ENCODE assay signal across 18 cellular contexts in the genomic region with DNA sequence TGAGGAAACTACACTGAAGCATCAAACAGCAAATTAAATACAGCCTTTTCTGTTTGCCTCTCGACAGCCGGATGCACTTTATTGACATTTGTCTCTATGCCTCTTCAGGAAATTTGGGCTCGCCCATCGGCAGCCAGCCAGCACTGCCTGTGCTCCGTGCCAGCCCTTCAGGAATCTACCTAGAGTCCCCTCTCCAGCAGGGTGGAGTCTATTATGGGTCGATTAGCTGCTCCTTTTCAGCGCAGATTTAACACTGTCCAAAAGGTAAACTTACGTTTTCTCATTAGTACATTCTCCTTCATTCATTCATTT.
DNase-seq lines count a peak whose midpoint lies in the region; ATAC-seq and TF ChIP-seq lines count a peak whose summit lies in the region.
"Had no signal": no experiment of that assay in that cellular context is flagged by ENCODE, and none has a peak within 500 bp of the region (broad histone marks: within the 10 kb centered on the region; RNA-seq: fewer than 3 reads in every experiment).

No MANE protein-coding gene starts in this region.

- H3K36me3 Mint-ChIP-seq in type B pancreatic cell = no peaks in the 10 kb centered on the region
- H3K36me3 Mint-ChIP-seq: stimulated activated naive B cell treated with anti-CD40 and anti-IgM and Interleukin-4, amounts not matched to agents 10 μg/mL and 1 μg/mL and 100 μg/mL, for 72 hours had no signal

- no peak overlapping the region for H3K27ac Mint-ChIP-seq in type B pancreatic cell
- H3K27ac Mint-ChIP-seq: activated CD8-positive, alpha-beta T cell treated with anti-CD3 and anti-CD28 coated beads, Interleukin-2, amount 10 ng/mL, durations not matched to agents 7 days and 5 days; activated T-helper 2 cell treated with anti-CD3 and anti-CD28 coated beads, Interferon-gamma antibody, Interleukin-2, Interleukin-4, amounts not matched to agents 10 μg/mL and 5 μg/mL and 100 μg/mL, durations not matched to agents 14 hours and 24 hours and 36 hours; IgD-negative memory B cell; stimulated activated naive B cell treated with anti-CD40 and anti-IgM and Interleukin-4, amounts not matched to agents 10 μg/mL and 1 μg/mL and 100 μg/mL, for 72 hours had no signal

- no peak overlapping the region for H3K4me3 Mint-ChIP-seq in type B pancreatic cell
- H3K4me3 Mint-ChIP-seq: activated CD8-positive, alpha-beta T cell treated with anti-CD3 and anti-CD28 coated beads, Interleukin-2, amount 10 ng/mL, durations not matched to agents 7 days and 5 days; IgD-negative memory B cell; stimulated activated naive B cell treated with anti-CD40 and anti-IgM and Interleukin-4, amounts not matched to agents 10 μg/mL and 1 μg/mL and 100 μg/mL, for 72 hours had no signal

- H3K27ac ChIP-seq in temporal lobe (ENCODE audit: low read depth, low read length) = peak overlapping the region; percentile 90
- H3K27ac ChIP-seq: gastrocnemius medialis had no signal

- peaks cover 21% of the 10 kb centered on the region for H3K4me1 Mint-ChIP-seq in type B pancreatic cell (ENCODE audit: unreplicated experiment)
- H3K4me1 Mint-ChIP-seq: IgD-negative memory B cell; stimulated activated naive B cell treated with anti-CD40 and anti-IgM and Interleukin-4, amounts not matched to agents 10 μg/mL and 1 μg/mL and 100 μg/mL, for 72 hours had no signal

- peak; percentile 53 for ATAC-seq in esophagus mucosa
- no peak for ATAC-seq in GM19324 (IDR thresholded peaks at IDR 0.05; ENCODE audit: low FRiP score, unreplicated experiment)
- ATAC-seq in HG03280 (IDR thresholded peaks at IDR 0.05; ENCODE audit: unreplicated experiment) = no peak
- ATAC-seq: activated CD8-positive, alpha-beta T cell treated with anti-CD3 and anti-CD28 coated beads, Interleukin-2, amount 10 ng/mL, durations not matched to agents 7 days and 5 days; gastrocnemius medialis; HCT116; stimulated activated naive B cell treated with anti-CD40 and anti-IgM and Interleukin-4, amounts not matched to agents 10 μg/mL and 1 μg/mL and 100 μg/mL, for 72 hours had no signal

- no peaks in the 10 kb centered on the region for H3K27me3 Mint-ChIP-seq in type B pancreatic cell
- H3K27me3 Mint-ChIP-seq: stimulated activated naive B cell treated with anti-CD40 and anti-IgM and Interleukin-4, amounts not matched to agents 10 μg/mL and 1 μg/mL and 100 μg/mL, for 72 hours had no signal

- no peak for TF ChIP-seq CTCF in type B pancreatic cell (conservative IDR thresholded peaks at IDR 0.05)

- no peaks in the 10 kb centered on the region for H3K9me3 Mint-ChIP-seq in type B pancreatic cell
- H3K9me3 Mint-ChIP-seq: activated T-helper 2 cell treated with anti-CD3 and anti-CD28 coated beads, Interferon-gamma antibody, Interleukin-2, Interleukin-4, amounts not matched to agents 10 μg/mL and 5 μg/mL and 100 μg/mL, durations not matched to agents 14 hours and 24 hours and 36 hours; IgD-negative memory B cell had no signal

- DNase-seq in NCI-H1417 (lab: John Stamatoyannopoulos, UW) (peak; percentile 17 to 84 (median 36)), NCI-H1417 treated with DMSO at 0.1 percent for 48 hours (lab: John Stamatoyannopoulos, UW) (no peak), NCI-H2029 treated with DMSO at 0.1 percent for 48 hours (lab: John Stamatoyannopoulos, UW) (peak; percentile 32), type B pancreatic cell (ENCODE audit: extremely low spot score, unreplicated experiment) (no peak)
- DNase-seq: 8988T; activated CD8-positive, alpha-beta T cell treated with anti-CD3 and anti-CD28 coated beads, Interleukin-2, amount 10 ng/mL, durations not matched to agents 7 days and 5 days; amniotic stem cell; gastrocnemius medialis; mesendoderm; NK-92 treated with Interleukin-12 subunit alpha and Interleukin-12 subunit beta, amount 100 ng/mL, for 24 hours; stimulated activated naive B cell treated with anti-CD40 and anti-IgM and Interleukin-4, amounts not matched to agents 10 μg/mL and 1 μg/mL and 100 μg/mL, for 72 hours had no signal

Comparison
In these comparisons a context has a peak if more than half of its experiments do, and no peak if none do; other contexts are left out.
1. DNase-seq: peak in NCI-H1417 (3 of 3) and NCI-H2029 treated with DMSO at 0.1 percent for 48 hours (single experiment); none in NCI-H1417 treated with DMSO at 0.1 percent for 48 hours (single experiment) and type B pancreatic cell (single experiment).